Comparison of ENCODE assay signal across 8 cellular contexts in the genomic region with DNA sequence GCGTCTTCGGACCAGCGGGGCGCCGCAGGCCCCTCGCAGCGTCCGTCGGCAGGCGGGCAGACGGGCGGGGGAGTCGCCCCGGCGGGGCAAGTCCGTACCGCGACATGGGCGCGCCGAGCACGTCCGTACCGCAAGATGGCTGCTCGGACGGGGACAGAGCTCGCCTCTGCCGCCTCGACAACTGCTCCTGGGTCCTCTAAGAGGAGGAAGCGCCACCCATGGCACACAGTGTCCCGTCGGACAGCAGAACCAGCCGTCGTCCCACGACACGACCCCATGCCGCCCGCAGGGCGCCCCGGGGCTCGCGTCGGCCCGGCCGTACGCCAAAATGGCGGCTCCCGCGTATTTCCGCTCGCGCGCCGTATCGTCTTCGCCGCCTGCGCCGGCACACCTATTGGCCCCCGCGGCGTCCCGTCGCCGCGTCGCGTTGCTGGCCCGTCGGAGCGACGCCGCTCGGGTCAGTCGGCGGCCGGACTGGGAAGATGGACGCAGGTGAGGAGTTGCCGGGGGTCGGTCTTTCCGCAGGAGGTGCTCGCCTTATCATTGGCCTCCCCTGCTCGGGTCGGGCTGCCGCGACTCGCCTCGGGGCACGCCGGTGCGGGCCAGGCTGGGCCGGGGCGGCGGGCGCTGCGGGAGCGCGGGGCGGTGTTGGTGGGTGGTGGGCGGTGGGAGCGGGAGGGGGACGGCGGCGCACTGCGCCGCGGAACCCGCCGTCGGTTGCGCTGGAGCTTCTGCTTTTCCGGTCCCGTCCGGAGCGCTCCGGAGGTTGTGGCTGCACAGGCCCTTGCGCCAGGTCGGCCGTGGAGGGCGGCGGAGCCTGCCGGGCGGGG. TPM values are rescaled to one million over a fixed set of nuclear protein-coding genes. Genes with fewer than 3 reads are reported as not detected.
DNase-seq lines count a peak whose midpoint lies in the region; ATAC-seq lines count a peak whose summit lies in the region.

TSS of gene ATG4B (plus strand) at position 461 of the 830 bp plus-strand sequence. CDS start at position 483, 22 bp downstream.

- peak within 1 kb of the TSS; percentile 87 for H4K8ac ChIP-seq in mesendoderm (ENCODE audit: low read depth, low read length)

- peaks cover 33% of the 10 kb centered on the region for H3K4me1 ChIP-seq in CD8-positive, alpha-beta memory T cell (ENCODE audit: insufficient read depth, low read length)
- H3K4me1 ChIP-seq in endocrine pancreas (ENCODE audit: control insufficient read depth, insufficient read depth, low read length) = peaks cover 5% of the 10 kb centered on the region
- no peaks in the 10 kb centered on the region for H3K4me1 ChIP-seq in mesendoderm (ENCODE audit: control insufficient read depth, low read depth, low read length)

- peaks cover 42 to 62% (median 62%) of the 10 kb centered on the region in 3 donors for H3K4me1 Mint-ChIP-seq in CD8-positive, alpha-beta memory T cell
- peaks cover 52% of the 10 kb centered on the region for H3K4me1 Mint-ChIP-seq in activated CD8-positive, alpha-beta memory T cell treated with anti-CD3 and anti-CD28 coated beads, Interleukin-2, amount 10 ng/mL, durations not matched to agents 7 days and 5 days

- no peaks in the 10 kb centered on the region for H3K9me3 ChIP-seq in CD8-positive, alpha-beta memory T cell (ENCODE audit: low read length)
- no peaks in the 10 kb centered on the region for H3K9me3 ChIP-seq in endocrine pancreas (ENCODE audit: control insufficient read depth, low read length)

- H3K27me3 Mint-ChIP-seq in CD8-positive, alpha-beta memory T cell = no peaks in the 10 kb centered on the region
- H3K27me3 Mint-ChIP-seq in activated CD8-positive, alpha-beta memory T cell treated with anti-CD3 and anti-CD28 coated beads, Interleukin-2, amount 10 ng/mL, durations not matched to agents 7 days and 5 days = no peaks in the 10 kb centered on the region

- peak within 1 kb of the TSS; percentile 99 for H2BK5ac ChIP-seq in mesendoderm (ENCODE audit: low read length)

- peak within 1 kb of the TSS; percentile 75 for H3K18ac ChIP-seq in mesendoderm (ENCODE audit: low read length)

- peaks cover 57% of the 10 kb centered on the region for H3K79me2 ChIP-seq in mesendoderm (ENCODE audit: control insufficient read depth, insufficient read depth, low read length)

- peak within 1 kb of the TSS; percentile 87 to 95 (median 90) for H3K4me3 Mint-ChIP-seq in CD8-positive, alpha-beta memory T cell
- peak within 1 kb of the TSS; percentile 95 for H3K4me3 Mint-ChIP-seq in activated CD8-positive, alpha-beta memory T cell treated with anti-CD3 and anti-CD28 coated beads, Interleukin-2, amount 10 ng/mL, durations not matched to agents 7 days and 5 days

- peaks cover 31% of the 10 kb centered on the region for H3K79me1 ChIP-seq in mesendoderm (ENCODE audit: low read length)

- peak within 1 kb of the TSS; percentile 88 for H3K27ac ChIP-seq in CD8-positive, alpha-beta memory T cell (ENCODE audit: low read depth, low read length)
- peak within 1 kb of the TSS; percentile 96 for H3K27ac ChIP-seq in mesendoderm (ENCODE audit: low read depth, low read length)

- no peaks in the 10 kb centered on the region for H3K9me3 Mint-ChIP-seq in CD8-positive, alpha-beta memory T cell
- H3K9me3 Mint-ChIP-seq in activated CD8-positive, alpha-beta memory T cell treated with anti-CD3 and anti-CD28 coated beads, Interleukin-2, amount 10 ng/mL, durations not matched to agents 7 days and 5 days (ENCODE audit: low read depth) = peaks cover 5% of the 10 kb centered on the region

- H3K56ac ChIP-seq in mesendoderm (ENCODE audit: low read length) = peak within 1 kb of the TSS; percentile 99

- peak within 1 kb of the TSS; percentile 78 to 94 (median 92) for H3K27ac Mint-ChIP-seq in CD8-positive, alpha-beta memory T cell
- H3K27ac Mint-ChIP-seq in activated CD8-positive, alpha-beta memory T cell treated with anti-CD3 and anti-CD28 coated beads, Interleukin-2, amount 10 ng/mL, durations not matched to agents 7 days and 5 days = peak within 1 kb of the TSS; percentile 93

- no peak within 1 kb of the TSS for H2AK5ac ChIP-seq in mesendoderm (ENCODE audit: low read length)

- H3K36me3 ChIP-seq in CD8-positive, alpha-beta memory T cell (ENCODE audit: insufficient read depth, low read length) = peaks cover 14% of the 10 kb centered on the region
- H3K36me3 ChIP-seq in endocrine pancreas (ENCODE audit: control insufficient read depth, insufficient read depth, low read length) (peaks cover 5% of the 10 kb centered on the region), mesendoderm (ENCODE audit: control insufficient read depth, insufficient read depth, low read length) (peaks cover 6% of the 10 kb centered on the region)

- H2BK120ac ChIP-seq in mesendoderm (ENCODE audit: low read depth, low read length) = peak within 1 kb of the TSS; percentile 56

- WGBS in mesendoderm (ENCODE audit: extremely low coverage, insufficient coverage, low lambda C conversion rate) = no CpG with 5 or more reads among the region's 123 CpGs

- H3K36me3 Mint-ChIP-seq in CD8-positive, alpha-beta memory T cell = peaks cover 0 to 28% (median 3%) of the 10 kb centered on the region in 3 donors
- H3K36me3 Mint-ChIP-seq in activated CD8-positive, alpha-beta memory T cell treated with anti-CD3 and anti-CD28 coated beads, Interleukin-2, amount 10 ng/mL, durations not matched to agents 7 days and 5 days = peaks cover 24% of the 10 kb centered on the region

- H2BK15ac ChIP-seq in mesendoderm (replicated peaks; ENCODE audit: low read depth) = no peak within 1 kb of the TSS

- no peaks in the 10 kb centered on the region for H3K27me3 ChIP-seq in CD8-positive, alpha-beta memory T cell (ENCODE audit: insufficient read depth, low read length, poor library complexity, severe bottlenecking)
- H3K27me3 ChIP-seq in endocrine pancreas (ENCODE audit: control insufficient read depth, insufficient read depth, low read length) (no peaks in the 10 kb centered on the region), mesendoderm (ENCODE audit: insufficient read depth, low read length, poor library complexity) (no peaks in the 10 kb centered on the region)

- peak within 1 kb of the TSS; percentile 81 for H3K4ac ChIP-seq in mesendoderm (ENCODE audit: low read depth, low read length)

- no peak within 1 kb of the TSS for H4K5ac ChIP-seq in mesendoderm (ENCODE audit: low read length)

- H3K4me2 ChIP-seq in mesendoderm (ENCODE audit: low read length) = peak within 1 kb of the TSS; percentile 67

- CTCF ChIA-PET in CD8-positive, alpha-beta memory T cell (lab: Charles Lee) = interaction anchor here (1.7 kb wide), 1 partner anchor 22 kb away, joined by 5 read pairs; no protein-coding TSS in a partner anchor
- CTCF ChIA-PET in activated CD8-positive, alpha-beta memory T cell treated with anti-CD3 and anti-CD28 coated beads, Interleukin-2, amount 10 ng/mL, durations not matched to agents 7 days and 5 days (lab: Charles Lee) = interaction anchor here (0.6 to 1.2 kb wide), 5 partner anchors 19 to 65 kb away, joined by 3 to 5 read pairs (median 3); partner anchors contain the start of gene ING5

- peak within 1 kb of the TSS; percentile 93 for H3K9ac ChIP-seq in endocrine pancreas (ENCODE audit: control insufficient read depth, insufficient read depth, low read length)
- peak within 1 kb of the TSS; percentile 93 for H3K9ac ChIP-seq in mesendoderm (ENCODE audit: low read length)

- peak; percentile 61 to 84 (median 73) for DNase-seq in CD8-positive, alpha-beta memory T cell
- DNase-seq in HK-2 (ENCODE audit: unreplicated experiment) (peak; percentile 84), NOMO-1 treated with dmso at 0.1 percent for 144 hours (lab: John Stamatoyannopoulos, UW; ENCODE audit: unreplicated experiment) (peak; percentile 65), mesendoderm (peak; percentile 90)
- peak; percentile 83 for DNase-seq in activated CD8-positive, alpha-beta memory T cell treated with anti-CD3 and anti-CD28 coated beads, Interleukin-2, amount 10 ng/mL, durations not matched to agents 7 days and 5 days
- DNase-seq in stimulated activated CD8-positive, alpha-beta memory T cell treated with anti-CD3 and anti-CD28 coated beads, Interleukin-15, amount 100 ng/mL, for 1 hour (ENCODE audit: low read depth) = peak; percentile 40

- peak within 1 kb of the TSS; percentile 91 for H3K4me3 ChIP-seq in CD8-positive, alpha-beta memory T cell (ENCODE audit: low read length)
- H3K4me3 ChIP-seq in endocrine pancreas (ENCODE audit: control insufficient read depth, insufficient read depth, low read length) (peak within 1 kb of the TSS; percentile 93), mesendoderm (ENCODE audit: low read length) (peak within 1 kb of the TSS; percentile 92)

- POLR2A ChIA-PET in CD8-positive, alpha-beta memory T cell (lab: Charles Lee) = interaction anchor here (1.6 to 2.4 kb wide), 3 partner anchors 49 to 323 kb away, joined by 7 to 8 read pairs (median 8); partner anchors contain the start of genes DTYMK, HDLBP, ING5 and SEPTIN2

- ATAC-seq in GM19452 (IDR thresholded peaks at IDR 0.05; ENCODE audit: unreplicated experiment) = peak; percentile 64
- ATAC-seq in activated CD8-positive, alpha-beta memory T cell treated with anti-CD3 and anti-CD28 coated beads, Interleukin-2, amount 10 ng/mL, durations not matched to agents 7 days and 5 days = peak; percentile 75

- H3K23ac ChIP-seq in mesendoderm (ENCODE audit: low read length) = peak within 1 kb of the TSS; percentile 66

RNA-seq across cellular contexts. Expression of gene ATG4B, which starts in this region (rescaled TPM):
- total RNA-seq in CD8-positive, alpha-beta memory T cell = 10 to 100 TPM; 79.0 to 80.2 TPM
- polyA plus RNA-seq in CD8-positive, alpha-beta memory T cell = 56.1 TPM
- total RNA-seq in activated CD8-positive, alpha-beta memory T cell treated with anti-CD3 and anti-CD28 coated beads, Interleukin-2, amount 10 ng/mL, durations not matched to agents 7 days and 5 days = 10 to 100 TPM; 91.4 to 95.3 TPM
- 52.9 TPM for polyA plus RNA-seq in mesendoderm (2013, experiment 1 of 2)
- 53.9 TPM for polyA plus RNA-seq in mesendoderm (2013, experiment 2 of 2)

Comparison
In these comparisons a context has a peak if more than half of its experiments do, and no peak if none do; other contexts are left out.
1. Peak in every context shown above with its lines: DNase-seq, ATAC-seq, H3K4me3 ChIP-seq and H3K27ac ChIP-seq.
2. DNase-seq: peak in every context shown above with its lines; median percentile 90 in mesendoderm; 84 in HK-2; 83 in activated CD8-positive, alpha-beta memory T cell treated with anti-CD3 and anti-CD28 coated beads, Interleukin-2, amount 10 ng/mL, durations not matched to agents 7 days and 5 days; 73 in CD8-positive, alpha-beta memory T cell; 65 in NOMO-1 treated with dmso at 0.1 percent for 144 hours; 40 in stimulated activated CD8-positive, alpha-beta memory T cell treated with anti-CD3 and anti-CD28 coated beads, Interleukin-15, amount 100 ng/mL, for 1 hour.